ENCODE assay signal across 27 cellular contexts in genomic region chr6:47759364-47759763, GRCh38. TPM values are rescaled to one million over a fixed set of nuclear protein-coding genes. Genes with fewer than 3 reads are reported as not detected.
DNase-seq lines count a peak whose midpoint lies in the region; ATAC-seq, FAIRE-seq and TF ChIP-seq lines count a peak whose summit lies in the region.
"Had no signal": no experiment of that assay in that cellular context is flagged by ENCODE, and none has a peak within 500 bp of the region (broad histone marks: within the 10 kb centered on the region; RNA-seq: fewer than 3 reads in every experiment).

No MANE protein-coding gene starts in this region.

- H3K27ac ChIP-seq in HepG2 (ENCODE audit: extremely low read length, insufficient read depth, low read length) (no peak overlapping the region), right lobe of liver (no peak overlapping the region)
- H3K27ac ChIP-seq: HL-60, KMS-11, Peyer's patch had no signal

- H3K4me2 ChIP-seq in HepG2 (ENCODE audit: low read depth, low read length) = no peak overlapping the region
- H3K4me2 ChIP-seq: GM23338, KMS-11 had no signal

- H3K9me3 ChIP-seq in HepG2 (ENCODE audit: low read length) = no peaks in the 10 kb centered on the region
- no peaks in the 10 kb centered on the region for H3K9me3 ChIP-seq in right lobe of liver
- H3K9me3 ChIP-seq: HAP-1, Peyer's patch had no signal

- H3K36me3 ChIP-seq in HepG2 (replicated peaks in 1 of 2; ENCODE audit: control insufficient read depth in 1 of 2, insufficient read depth in 2 of 2, low read length in 2 of 2) = no peaks in the 10 kb centered on the region
- H3K36me3 ChIP-seq in right lobe of liver = no peaks in the 10 kb centered on the region
- no peaks in the 10 kb centered on the region for H3K36me3 ChIP-seq in bronchial epithelial cell (ENCODE audit: control insufficient read depth, insufficient read depth, low read length)
- H3K36me3 ChIP-seq: HAP-1, Peyer's patch had no signal

- H4K20me1 ChIP-seq in HepG2 (ENCODE audit: insufficient read depth, low read length) = no peaks in the 10 kb centered on the region

- POLR2A ChIA-PET in HepG2 (lab: Yijun Ruan, JAX) = no interaction called here

- H3K79me2 ChIP-seq in HepG2 (ENCODE audit: insufficient read depth, low read length) = no peaks in the 10 kb centered on the region

- BruUV-seq in HepG2 (replicated peaks; lab: Mats Ljungman, UMichigan) = no TSS peak

- DNase-seq in HepG2 (ENCODE audit: low spot score) (no peak), right lobe of liver (no peak), bronchial epithelial cell (ENCODE audit: low read depth) (peak; percentile 59), glomerular visceral epithelial cell (ENCODE audit: extremely low spot score) (peak; percentile 11), KG1 (lab: John Stamatoyannopoulos, UW) (no peak)
- no peak for DNase-seq in activated CD4-positive, alpha-beta T cell treated with anti-CD3 and anti-CD28 coated beads, Interleukin-2, amount 50 U/mL, for 4 hours
- DNase-seq: 8988T; C1 segment of cervical spinal cord; Calu3; CD8-positive, alpha-beta memory T cell; DMS153; GDM1; NCI-H1092 treated with DMSO at 0.1 percent for 48 hours; NCI-H2029 treated with DMSO at 0.1 percent for 48 hours; NCI-H2171 treated with DMSO at 0.1 percent for 48 hours; NCI-H524 treated with DMSO at 0.1 percent for 48 hours; NCI-H82; Peyer's patch had no signal

- H3K4me1 ChIP-seq in HepG2 (ENCODE audit: insufficient read depth, low read length) (no peaks in the 10 kb centered on the region), right lobe of liver (no peaks in the 10 kb centered on the region)
- H3K4me1 ChIP-seq: HAP-1, Peyer's patch had no signal

- CTCF ChIA-PET in HepG2 (lab: Yijun Ruan, JAX; ENCODE audit: low intra/inter-chr PET ratio, low total read pairs) = no interaction called here

- no peak for TF ChIP-seq RAD21 in HepG2 (CRISPR knock-in tag; IDR thresholded peaks at IDR 0.05)

- H3K27me3 ChIP-seq in HepG2 (ENCODE audit: control insufficient read depth in 1 of 2, insufficient read depth in 2 of 2, low read length in 2 of 2) (peaks cover 0 to 9% of the 10 kb centered on the region in 2 experiments; a peak in 1 of 5 replicates), right lobe of liver (no peaks in the 10 kb centered on the region), bronchial epithelial cell (ENCODE audit: control insufficient read depth, insufficient read depth, low read length) (no peaks in the 10 kb centered on the region)
- H3K27me3 ChIP-seq: Peyer's patch had no signal

- WGBS in HepG2 (ENCODE audit: low lambda C conversion rate) = 0% methylated on average over 1 of the region's 1 CpG
- WGBS in right lobe of liver (ENCODE audit: insufficient coverage, low coverage, low lambda C conversion rate, missing lambda C conversion rate) = 22% methylated on average over 1 of the region's 1 CpG

- ATAC-seq in HepG2 (no peak), right lobe of liver (no peak), HG02981 (IDR thresholded peaks at IDR 0.05; ENCODE audit: unreplicated experiment) (no peak)
- ATAC-seq: GM23338, Right ventricle myocardium inferior had no signal

- TF ChIP-seq CTCF in HepG2 (CRISPR knock-in tag; IDR thresholded peaks at IDR 0.05) (no peak), right lobe of liver (IDR thresholded peaks at IDR 0.05) (no peak), bronchial epithelial cell (IDR thresholded peaks at IDR 0.05; ENCODE audit: insufficient read depth, low read length, severe bottlenecking) (no peak)

- intact Hi-C loops in HepG2 (cut with micrococcal nuclease; ENCODE audit: unreplicated experiment) (no loop called here), right lobe of liver (cut with DNase I) (no loop called here)

- no peak overlapping the region for H2AFZ ChIP-seq in HepG2 (ENCODE audit: low read length)
- H2AFZ ChIP-seq: GM23338 had no signal

- no peak for FAIRE-seq in HepG2 (lab: Jason Lieb, UNC)
- no peak for FAIRE-seq in bronchial epithelial cell (lab: Jason Lieb, UNC)
- FAIRE-seq: GM18507 had no signal

- H3K4me3 ChIP-seq in HepG2 (replicated peaks in 1 of 3; ENCODE audit: insufficient read depth in 1 of 3, low read depth in 2 of 3, low read length in 3 of 3) (no peak overlapping the region), right lobe of liver (no peak overlapping the region), bronchial epithelial cell (ENCODE audit: low read depth, low read length) (no peak overlapping the region)
- H3K4me3 ChIP-seq: GM23338, HAP-1, Peyer's patch had no signal

- TF ChIP-seq EP300 in HepG2 (IDR thresholded peaks at IDR 0.05; ENCODE audit: low read depth in 2 of 2, low read length in 2 of 2) = no peak
- TF ChIP-seq EP300 in HepG2 (CRISPR knock-in tag; IDR thresholded peaks at IDR 0.05; ENCODE audit: borderline replicate concordance) = no peak

- no peak for TF ChIP-seq POLR2A in HepG2 (IDR thresholded peaks at IDR 0.05; ENCODE audit: insufficient read depth in 1 of 2, low read depth in 2 of 2, low read length in 2 of 2)
- no peak for TF ChIP-seq POLR2A in right lobe of liver (IDR thresholded peaks at IDR 0.05)

- no peak overlapping the region for H3K9ac ChIP-seq in HepG2 (ENCODE audit: insufficient read depth, low read depth, low read length)
- H3K9ac ChIP-seq: KMS-11 had no signal

- in situ Hi-C loops in HepG2 (cut with HindIII; ENCODE audit: extremely low pct_ligation_motif_present, low pct_unique_long_range_greater_than_20kb) = no loop called here

TF ChIP-seq in HepG2, 621 proteins besides CTCF, POLR2A, EP300 and RAD21:
- TF ChIP-seq ASH2L (IDR thresholded peaks at IDR 0.05; ENCODE audit: insufficient read length, low read depth, low read length) (no peak), ATF7 (IDR thresholded peaks at IDR 0.05) (peak; percentile 52; the same call in 1 of the 2 replicates), ATF7 (CRISPR knock-in tag; IDR thresholded peaks at IDR 0.05) (no peak)

RNA-seq across cellular contexts. Expression of gene OPN5, which starts 22.5 kb away (rescaled TPM):
- not detected in 2 replicates for total RNA-seq in HepG2 (2016; rRNA removed; fragmentation: Illumina TruSeq; extraction: Trizol)
- not detected in 2 replicates for total RNA-seq in HepG2 (2016; cell fraction: cytosol; rRNA removed; fragmentation: Illumina TruSeq; extraction: Trizol; ENCODE audit: low read depth)
- total RNA-seq in HepG2 (2016; cell fraction: insoluble cytoplasmic fraction; rRNA removed; fragmentation: Illumina TruSeq; extraction: Trizol) = not detected in 2 replicates
- total RNA-seq in HepG2 (2016; cell fraction: membrane; rRNA removed; fragmentation: Illumina TruSeq; extraction: Trizol) = not detected in 2 replicates
- not detected in 2 replicates for total RNA-seq in HepG2 (2016; cell fraction: nucleus; rRNA removed; fragmentation: Illumina TruSeq; extraction: Trizol)
- polyA plus RNA-seq in HepG2 (2011; rRNA removed) = not detected in 2 replicates
- not detected in 2 replicates for polyA plus RNA-seq in HepG2 (2011; cell fraction: cytosol; rRNA removed)
- polyA plus RNA-seq in HepG2 (2011; cell fraction: nucleus; rRNA removed) = not detected in 2 replicates
- 0.04 and 0.13 TPM in 2 replicates for polyA plus RNA-seq in HepG2 (2012)
- polyA plus RNA-seq in HepG2 (2016; cell fraction: cytosol; fragmentation: Illumina TruSeq; extraction: Trizol; ENCODE audit: low read depth) = not detected in 2 replicates
- not detected in 2 replicates for polyA plus RNA-seq in HepG2 (2016; cell fraction: insoluble cytoplasmic fraction; fragmentation: Illumina TruSeq; extraction: Trizol; ENCODE audit: low read depth)
- not detected in 2 replicates for polyA plus RNA-seq in HepG2 (2016; cell fraction: membrane; fragmentation: Illumina TruSeq; extraction: Trizol; ENCODE audit: low read depth)
- not detected in 2 replicates for polyA plus RNA-seq in HepG2 (2016; cell fraction: nucleus; fragmentation: Illumina TruSeq; extraction: Trizol; ENCODE audit: insufficient read depth, low read depth)
- polyA minus RNA-seq in HepG2 (2011; rRNA and poly(A)+ RNA removed; ENCODE audit: low replicate concordance) = not detected in 2 replicates
- polyA minus RNA-seq in HepG2 (2011; cell fraction: cytosol; rRNA and poly(A)+ RNA removed) = not detected in 2 replicates
- not detected in 2 replicates for polyA minus RNA-seq in HepG2 (2011; cell fraction: nucleus; rRNA and poly(A)+ RNA removed)
- total RNA-seq in right lobe of liver = not detected
- not detected in 2 replicates for total RNA-seq in bronchial epithelial cell
- total RNA-seq: Calu3; CD8-positive, alpha-beta memory T cell; GM23338; HT-29; Peyer's patch; Right ventricle myocardium inferior; SK-MEL-5 had no signal
- polyA plus RNA-seq: CD8-positive, alpha-beta memory T cell; GM23338 had no signal

Comparison
In these comparisons a context has a peak if more than half of its experiments do, and no peak if none do; other contexts are left out.
1. DNase-seq: peak in bronchial epithelial cell (single experiment) and glomerular visceral epithelial cell (single experiment); none in HepG2 (single experiment), right lobe of liver (0 of 3), KG1 (single experiment) and activated CD4-positive, alpha-beta T cell treated with anti-CD3 and anti-CD28 coated beads, Interleukin-2, amount 50 U/mL, for 4 hours (0 of 2).